1 cellular context compared by ENCODE assay signal in the genomic region with DNA sequence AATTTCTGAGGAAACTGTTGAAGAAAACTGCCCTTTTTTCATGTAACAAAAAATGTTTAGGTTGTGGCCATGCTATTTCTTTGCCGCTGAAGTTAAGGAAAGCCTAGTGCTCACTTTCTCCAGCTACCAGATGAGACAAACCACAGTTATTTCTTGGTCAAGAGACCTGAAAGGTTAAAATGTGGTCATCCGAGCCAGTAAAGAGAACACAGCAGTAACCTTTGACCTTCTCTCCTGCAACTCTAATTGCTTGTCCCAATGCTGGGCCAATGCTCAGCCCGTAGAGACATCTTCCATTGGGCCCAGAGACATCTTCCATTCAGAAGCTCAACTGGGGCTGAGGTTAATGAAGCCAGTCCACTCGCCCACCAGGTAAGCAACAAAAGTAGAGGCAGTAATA.
TF ChIP-seq lines count a peak whose summit lies in the region.

No MANE protein-coding gene starts in this region.

TF ChIP-seq in H1, 55 proteins besides CTCF, POLR2A, EP300 and RAD21 (continued from another document):
- TF ChIP-seq CHD1 (IDR thresholded peaks at IDR 0.05; ENCODE audit: low read depth, low read length): no peak
- TF ChIP-seq HDAC2 (IDR thresholded peaks at IDR 0.05; ENCODE audit: borderline replicate concordance in 1 of 2, low read depth in 2 of 2, low read length in 2 of 2): no peak
- no peak for TF ChIP-seq GTF2F1 (IDR thresholded peaks at IDR 0.05; ENCODE audit: borderline replicate concordance, low read depth, low read length)
- TF ChIP-seq JUN (IDR thresholded peaks at IDR 0.05; ENCODE audit: low read depth, low read length): no peak
- TF ChIP-seq, protein P1, sequence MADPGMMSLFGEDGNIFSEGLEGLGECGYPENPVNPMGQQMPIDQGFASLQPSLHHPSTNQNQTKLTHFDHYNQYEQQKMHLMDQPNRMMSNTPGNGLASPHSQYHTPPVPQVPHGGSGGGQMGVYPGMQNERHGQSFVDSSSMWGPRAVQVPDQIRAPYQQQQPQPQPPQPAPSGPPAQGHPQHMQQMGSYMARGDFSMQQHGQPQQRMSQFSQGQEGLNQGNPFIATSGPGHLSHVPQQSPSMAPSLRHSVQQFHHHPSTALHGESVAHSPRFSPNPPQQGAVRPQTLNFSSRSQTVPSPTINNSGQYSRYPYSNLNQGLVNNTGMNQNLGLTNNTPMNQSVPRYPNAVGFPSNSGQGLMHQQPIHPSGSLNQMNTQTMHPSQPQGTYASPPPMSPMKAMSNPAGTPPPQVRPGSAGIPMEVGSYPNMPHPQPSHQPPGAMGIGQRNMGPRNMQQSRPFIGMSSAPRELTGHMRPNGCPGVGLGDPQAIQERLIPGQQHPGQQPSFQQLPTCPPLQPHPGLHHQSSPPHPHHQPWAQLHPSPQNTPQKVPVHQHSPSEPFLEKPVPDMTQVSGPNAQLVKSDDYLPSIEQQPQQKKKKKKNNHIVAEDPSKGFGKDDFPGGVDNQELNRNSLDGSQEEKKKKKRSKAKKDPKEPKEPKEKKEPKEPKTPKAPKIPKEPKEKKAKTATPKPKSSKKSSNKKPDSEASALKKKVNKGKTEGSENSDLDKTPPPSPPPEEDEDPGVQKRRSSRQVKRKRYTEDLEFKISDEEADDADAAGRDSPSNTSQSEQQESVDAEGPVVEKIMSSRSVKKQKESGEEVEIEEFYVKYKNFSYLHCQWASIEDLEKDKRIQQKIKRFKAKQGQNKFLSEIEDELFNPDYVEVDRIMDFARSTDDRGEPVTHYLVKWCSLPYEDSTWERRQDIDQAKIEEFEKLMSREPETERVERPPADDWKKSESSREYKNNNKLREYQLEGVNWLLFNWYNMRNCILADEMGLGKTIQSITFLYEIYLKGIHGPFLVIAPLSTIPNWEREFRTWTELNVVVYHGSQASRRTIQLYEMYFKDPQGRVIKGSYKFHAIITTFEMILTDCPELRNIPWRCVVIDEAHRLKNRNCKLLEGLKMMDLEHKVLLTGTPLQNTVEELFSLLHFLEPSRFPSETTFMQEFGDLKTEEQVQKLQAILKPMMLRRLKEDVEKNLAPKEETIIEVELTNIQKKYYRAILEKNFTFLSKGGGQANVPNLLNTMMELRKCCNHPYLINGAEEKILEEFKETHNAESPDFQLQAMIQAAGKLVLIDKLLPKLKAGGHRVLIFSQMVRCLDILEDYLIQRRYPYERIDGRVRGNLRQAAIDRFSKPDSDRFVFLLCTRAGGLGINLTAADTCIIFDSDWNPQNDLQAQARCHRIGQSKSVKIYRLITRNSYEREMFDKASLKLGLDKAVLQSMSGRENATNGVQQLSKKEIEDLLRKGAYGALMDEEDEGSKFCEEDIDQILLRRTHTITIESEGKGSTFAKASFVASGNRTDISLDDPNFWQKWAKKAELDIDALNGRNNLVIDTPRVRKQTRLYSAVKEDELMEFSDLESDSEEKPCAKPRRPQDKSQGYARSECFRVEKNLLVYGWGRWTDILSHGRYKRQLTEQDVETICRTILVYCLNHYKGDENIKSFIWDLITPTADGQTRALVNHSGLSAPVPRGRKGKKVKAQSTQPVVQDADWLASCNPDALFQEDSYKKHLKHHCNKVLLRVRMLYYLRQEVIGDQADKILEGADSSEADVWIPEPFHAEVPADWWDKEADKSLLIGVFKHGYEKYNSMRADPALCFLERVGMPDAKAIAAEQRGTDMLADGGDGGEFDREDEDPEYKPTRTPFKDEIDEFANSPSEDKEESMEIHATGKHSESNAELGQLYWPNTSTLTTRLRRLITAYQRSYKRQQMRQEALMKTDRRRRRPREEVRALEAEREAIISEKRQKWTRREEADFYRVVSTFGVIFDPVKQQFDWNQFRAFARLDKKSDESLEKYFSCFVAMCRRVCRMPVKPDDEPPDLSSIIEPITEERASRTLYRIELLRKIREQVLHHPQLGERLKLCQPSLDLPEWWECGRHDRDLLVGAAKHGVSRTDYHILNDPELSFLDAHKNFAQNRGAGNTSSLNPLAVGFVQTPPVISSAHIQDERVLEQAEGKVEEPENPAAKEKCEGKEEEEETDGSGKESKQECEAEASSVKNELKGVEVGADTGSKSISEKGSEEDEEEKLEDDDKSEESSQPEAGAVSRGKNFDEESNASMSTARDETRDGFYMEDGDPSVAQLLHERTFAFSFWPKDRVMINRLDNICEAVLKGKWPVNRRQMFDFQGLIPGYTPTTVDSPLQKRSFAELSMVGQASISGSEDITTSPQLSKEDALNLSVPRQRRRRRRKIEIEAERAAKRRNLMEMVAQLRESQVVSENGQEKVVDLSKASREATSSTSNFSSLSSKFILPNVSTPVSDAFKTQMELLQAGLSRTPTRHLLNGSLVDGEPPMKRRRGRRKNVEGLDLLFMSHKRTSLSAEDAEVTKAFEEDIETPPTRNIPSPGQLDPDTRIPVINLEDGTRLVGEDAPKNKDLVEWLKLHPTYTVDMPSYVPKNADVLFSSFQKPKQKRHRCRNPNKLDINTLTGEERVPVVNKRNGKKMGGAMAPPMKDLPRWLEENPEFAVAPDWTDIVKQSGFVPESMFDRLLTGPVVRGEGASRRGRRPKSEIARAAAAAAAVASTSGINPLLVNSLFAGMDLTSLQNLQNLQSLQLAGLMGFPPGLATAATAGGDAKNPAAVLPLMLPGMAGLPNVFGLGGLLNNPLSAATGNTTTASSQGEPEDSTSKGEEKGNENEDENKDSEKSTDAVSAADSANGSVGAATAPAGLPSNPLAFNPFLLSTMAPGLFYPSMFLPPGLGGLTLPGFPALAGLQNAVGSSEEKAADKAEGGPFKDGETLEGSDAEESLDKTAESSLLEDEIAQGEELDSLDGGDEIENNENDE (IDR thresholded peaks at IDR 0.05; ENCODE audit: insufficient replicate concordance, low read length): no peak
- no peak for TF ChIP-seq ZNF274 (IDR thresholded peaks at IDR 0.05; ENCODE audit: borderline replicate concordance, extremely low read depth, low read length)
- TF ChIP-seq CBX8 (IDR thresholded peaks at IDR 0.05; ENCODE audit: borderline replicate concordance, low read depth, low read length): no peak
- TF ChIP-seq SP4 (IDR thresholded peaks at IDR 0.05; ENCODE audit: low read length): no peak
- TF ChIP-seq SP1 (IDR thresholded peaks at IDR 0.05; ENCODE audit: low read depth, low read length): no peak
- no peak for TF ChIP-seq BRCA1 (IDR thresholded peaks at IDR 0.05; ENCODE audit: low read depth, low read length)
- TF ChIP-seq SUZ12 (IDR thresholded peaks at IDR 0.05; ENCODE audit: low read length): no peak
- TF ChIP-seq ASH2L (IDR thresholded peaks at IDR 0.05; ENCODE audit: low read length): no peak
- no peak for TF ChIP-seq RNF2 (IDR thresholded peaks at IDR 0.05; ENCODE audit: borderline replicate concordance, low read depth, low read length, missing control alignments, poor library complexity, severe bottlenecking)
